In the genomic region with DNA sequence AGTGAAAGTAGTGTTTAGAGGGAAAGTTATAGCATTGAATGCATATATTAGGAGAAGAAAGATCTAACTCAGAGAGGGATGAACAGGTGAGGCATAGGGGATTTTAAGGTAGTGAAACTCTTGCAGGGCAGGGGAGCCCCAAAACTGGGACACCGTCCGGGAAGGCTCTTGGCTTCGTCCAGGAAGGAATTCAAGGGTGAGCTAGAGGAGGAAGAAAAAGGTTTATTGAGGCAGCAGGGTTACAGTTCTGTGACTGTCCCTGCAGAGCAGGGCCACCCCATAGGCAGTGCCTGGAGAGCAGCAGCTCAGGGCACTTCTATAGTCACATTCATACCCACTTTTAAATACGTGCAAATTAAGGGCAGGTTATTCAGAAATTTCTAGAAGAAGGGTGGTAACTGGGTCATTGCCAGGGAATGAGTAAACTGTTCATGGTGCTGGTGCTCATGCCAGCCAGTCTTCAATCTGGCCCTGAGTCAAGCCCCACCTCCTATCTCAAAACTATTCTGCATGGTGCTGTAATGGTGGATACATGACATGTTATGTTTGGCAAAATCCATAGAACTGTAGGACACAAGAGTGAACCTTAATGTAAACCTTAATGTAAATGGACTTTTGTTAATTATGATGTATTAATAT, we compare ENCODE assay signal across 11 cellular contexts. TPM values are rescaled to one million over a fixed set of nuclear protein-coding genes. Genes with fewer than 3 reads are reported as not detected.
DNase-seq lines count a peak whose midpoint lies in the region; ATAC-seq, FAIRE-seq and TF ChIP-seq lines count a peak whose summit lies in the region.
"Had no signal": no experiment of that assay in that cellular context is flagged by ENCODE, and none has a peak within 500 bp of the region (broad histone marks: within the 10 kb centered on the region; RNA-seq: fewer than 3 reads in every experiment).

No MANE protein-coding gene starts in this region.

- intact Hi-C loops in activated T-helper 1 cell treated with anti-CD3 and anti-CD28 coated beads, Interleukin-12 subunit alpha, Interleukin-12 subunit beta, Interleukin-2, Interleukin-4 antibody, amounts not matched to agents 30 ng/mL and 10 ng/mL and 1 ng/mL, durations not matched to agents 14 hours and 24 hours and 36 hours (cut with micrococcal nuclease): loop anchor here (1.0 kb wide), 3 partner anchors 10 to 73 kb away; a partner anchor contains a TSS
- intact Hi-C loops in activated naive CD4-positive, alpha-beta T cell treated with anti-CD3 and anti-CD28 coated beads for 36 hours (cut with micrococcal nuclease): loop anchor here (2.0 to 5.0 kb wide), 3 partner anchors 31 to 408 kb away; no protein-coding TSS in a partner anchor

- FAIRE-seq in D721Med (lab: Jason Lieb, UNC): no peak
- FAIRE-seq: G401.6 had no signal

- no peaks in the 10 kb centered on the region for H3K9me3 ChIP-seq in CD8-positive, alpha-beta memory T cell (ENCODE audit: low read length)

- POLR2A ChIA-PET in CD8-positive, alpha-beta memory T cell (lab: Charles Lee): interaction anchor here (3.8 kb wide), 1 partner anchor 73 kb away, joined by 21 read pairs; a partner anchor contains a TSS

- DNase-seq in CD8-positive, alpha-beta memory T cell: no peak
- DNase-seq in LHCN-M2 (ENCODE audit: low read depth) (peak; percentile 18), naive B cell (no peak), cerebellar nuclear complex (lab: John Stamatoyannopoulos, UW) (no peak), NCI-H187 treated with DMSO at 0.1 percent for 48 hours (lab: John Stamatoyannopoulos, UW) (no peak), D721Med (ENCODE audit: insufficient read length, low spot score) (no peak)
- no peak for DNase-seq in activated T-helper 1 cell treated with anti-CD3 and anti-CD28 coated beads, Interleukin-12 subunit alpha, Interleukin-12 subunit beta, Interleukin-2, Interleukin-4 antibody, amounts not matched to agents 30 ng/mL and 10 ng/mL and 1 ng/mL, durations not matched to agents 14 hours and 24 hours and 36 hours (ENCODE audit: low spot score)
- no peak for DNase-seq in activated naive CD4-positive, alpha-beta T cell treated with anti-CD3 and anti-CD28 coated beads for 36 hours
- DNase-seq: effector memory CD4-positive, alpha-beta T cell; Kasumi-1 had no signal

- H3K4me3 Mint-ChIP-seq in CD8-positive, alpha-beta memory T cell: peak overlapping the region in 6 of 7 donors; percentile 22 to 93 (median 48)
- H3K4me3 Mint-ChIP-seq in activated T-helper 1 cell treated with anti-CD3 and anti-CD28 coated beads, Interleukin-12 subunit alpha, Interleukin-12 subunit beta, Interleukin-2, Interleukin-4 antibody, amounts not matched to agents 30 ng/mL and 10 ng/mL and 1 ng/mL, durations not matched to agents 14 hours and 24 hours and 36 hours: peak overlapping the region; percentile 56
- peak overlapping the region in 5 of 8 donors; percentile 5 to 95 (median 54) for H3K4me3 Mint-ChIP-seq in naive B cell
- H3K4me3 Mint-ChIP-seq in activated naive CD4-positive, alpha-beta T cell treated with anti-CD3 and anti-CD28 coated beads for 36 hours: no peak overlapping the region

- ATAC-seq in naive B cell (ENCODE audit: low read depth in 2 of 2): no peak

- H3K4me1 Mint-ChIP-seq in CD8-positive, alpha-beta memory T cell: peaks cover 56 to 76% (median 65%) of the 10 kb centered on the region in 3 donors
- H3K4me1 Mint-ChIP-seq in activated T-helper 1 cell treated with anti-CD3 and anti-CD28 coated beads, Interleukin-12 subunit alpha, Interleukin-12 subunit beta, Interleukin-2, Interleukin-4 antibody, amounts not matched to agents 30 ng/mL and 10 ng/mL and 1 ng/mL, durations not matched to agents 14 hours and 24 hours and 36 hours (ENCODE audit: low read depth): peaks cover 86% of the 10 kb centered on the region
- peaks cover 52 to 84% (median 60%) of the 10 kb centered on the region in 3 donors for H3K4me1 Mint-ChIP-seq in naive B cell
- peaks cover 60% of the 10 kb centered on the region for H3K4me1 Mint-ChIP-seq in activated naive CD4-positive, alpha-beta T cell treated with anti-CD3 and anti-CD28 coated beads for 36 hours (ENCODE audit: low read depth)

- H3K27ac Mint-ChIP-seq in CD8-positive, alpha-beta memory T cell: peak overlapping the region; percentile 5 to 95 (median 37)
- no peak overlapping the region for H3K27ac Mint-ChIP-seq in activated T-helper 1 cell treated with anti-CD3 and anti-CD28 coated beads, Interleukin-12 subunit alpha, Interleukin-12 subunit beta, Interleukin-2, Interleukin-4 antibody, amounts not matched to agents 30 ng/mL and 10 ng/mL and 1 ng/mL, durations not matched to agents 14 hours and 24 hours and 36 hours
- H3K27ac Mint-ChIP-seq in naive B cell: peak overlapping the region in 3 of 6 donors; percentile 79 to 87 (median 86)
- no peak overlapping the region for H3K27ac Mint-ChIP-seq in activated naive CD4-positive, alpha-beta T cell treated with anti-CD3 and anti-CD28 coated beads for 36 hours

- CTCF ChIA-PET in CD8-positive, alpha-beta memory T cell (lab: Charles Lee): interaction anchor here (1.5 to 2.2 kb wide), 2 partner anchors 73 to 87 kb away, joined by 3 to 6 read pairs; a partner anchor contains a TSS
- CTCF ChIA-PET in activated naive CD4-positive, alpha-beta T cell treated with anti-CD3 and anti-CD28 coated beads for 36 hours (lab: Charles Lee): interaction anchor here (1.7 kb wide), 1 partner anchor 87 kb away, joined by 4 read pairs; no protein-coding TSS in a partner anchor

- H3K4me1 ChIP-seq in CD8-positive, alpha-beta memory T cell (ENCODE audit: insufficient read depth, low read length): peaks cover 54% of the 10 kb centered on the region

- no peak for TF ChIP-seq CTCF in D721Med (IDR thresholded peaks at IDR 0.05; ENCODE audit: insufficient read depth, missing control alignments)

- no peaks in the 10 kb centered on the region for H3K27me3 ChIP-seq in CD8-positive, alpha-beta memory T cell (ENCODE audit: insufficient read depth, low read length, poor library complexity, severe bottlenecking)

- no peaks in the 10 kb centered on the region for H3K36me3 ChIP-seq in CD8-positive, alpha-beta memory T cell (ENCODE audit: insufficient read depth, low read length)

- H3K36me3 Mint-ChIP-seq in CD8-positive, alpha-beta memory T cell: peaks cover 0 to 6% (median 5%) of the 10 kb centered on the region in 3 donors
- peaks cover 21% of the 10 kb centered on the region for H3K36me3 Mint-ChIP-seq in activated T-helper 1 cell treated with anti-CD3 and anti-CD28 coated beads, Interleukin-12 subunit alpha, Interleukin-12 subunit beta, Interleukin-2, Interleukin-4 antibody, amounts not matched to agents 30 ng/mL and 10 ng/mL and 1 ng/mL, durations not matched to agents 14 hours and 24 hours and 36 hours (ENCODE audit: low read depth)
- H3K36me3 Mint-ChIP-seq in naive B cell: peaks cover 6% of the 10 kb centered on the region in 2 donors
- peaks cover 15% of the 10 kb centered on the region for H3K36me3 Mint-ChIP-seq in activated naive CD4-positive, alpha-beta T cell treated with anti-CD3 and anti-CD28 coated beads for 36 hours (ENCODE audit: low read depth)

- no peak overlapping the region for H3K4me3 ChIP-seq in CD8-positive, alpha-beta memory T cell (ENCODE audit: low read length)

- no peaks in the 10 kb centered on the region for H3K9me3 Mint-ChIP-seq in CD8-positive, alpha-beta memory T cell
- no peaks in the 10 kb centered on the region for H3K9me3 Mint-ChIP-seq in activated T-helper 1 cell treated with anti-CD3 and anti-CD28 coated beads, Interleukin-12 subunit alpha, Interleukin-12 subunit beta, Interleukin-2, Interleukin-4 antibody, amounts not matched to agents 30 ng/mL and 10 ng/mL and 1 ng/mL, durations not matched to agents 14 hours and 24 hours and 36 hours
- peaks cover 0 to 3% (median 0%) of the 10 kb centered on the region in 7 donors for H3K9me3 Mint-ChIP-seq in naive B cell
- H3K9me3 Mint-ChIP-seq in activated naive CD4-positive, alpha-beta T cell treated with anti-CD3 and anti-CD28 coated beads for 36 hours: no peaks in the 10 kb centered on the region

- no peaks in the 10 kb centered on the region for H3K27me3 Mint-ChIP-seq in CD8-positive, alpha-beta memory T cell
- H3K27me3 Mint-ChIP-seq in activated T-helper 1 cell treated with anti-CD3 and anti-CD28 coated beads, Interleukin-12 subunit alpha, Interleukin-12 subunit beta, Interleukin-2, Interleukin-4 antibody, amounts not matched to agents 30 ng/mL and 10 ng/mL and 1 ng/mL, durations not matched to agents 14 hours and 24 hours and 36 hours (ENCODE audit: insufficient read depth): no peaks in the 10 kb centered on the region
- no peaks in the 10 kb centered on the region for H3K27me3 Mint-ChIP-seq in naive B cell
- H3K27me3 Mint-ChIP-seq in activated naive CD4-positive, alpha-beta T cell treated with anti-CD3 and anti-CD28 coated beads for 36 hours (ENCODE audit: low read depth): no peaks in the 10 kb centered on the region

- no peak overlapping the region for H3K27ac ChIP-seq in CD8-positive, alpha-beta memory T cell (ENCODE audit: low read depth, low read length)

RNA-seq across cellular contexts. Expression of a gene that starts 1.2 kb away (rescaled TPM):
- 1 to 10 TPM; 4.5 to 5.5 TPM for total RNA-seq in CD8-positive, alpha-beta memory T cell
- polyA plus RNA-seq in CD8-positive, alpha-beta memory T cell: 38.5 TPM
- total RNA-seq in LHCN-M2 (2014; rRNA removed): 1.0 and 8.4 TPM in 2 replicates
- 0.92 TPM for polyA plus RNA-seq in LHCN-M2 (2012)
- 24.2 and 29.2 TPM in 2 replicates for total RNA-seq in activated T-helper 1 cell treated with anti-CD3 and anti-CD28 coated beads, Interleukin-12 subunit alpha, Interleukin-12 subunit beta, Interleukin-2, Interleukin-4 antibody, amounts not matched to agents 30 ng/mL and 10 ng/mL and 1 ng/mL, durations not matched to agents 14 hours and 24 hours and 36 hours
- polyA plus RNA-seq in naive B cell (ENCODE audit: low read depth in 6 of 6): 100 to 1,000 TPM in 1 of 6 donors, 10 to 100 TPM in 5; 57.4 to 112 (median 74.5) TPM
- total RNA-seq in activated naive CD4-positive, alpha-beta T cell treated with anti-CD3 and anti-CD28 coated beads for 36 hours: 10 to 100 TPM; 41.6 to 41.7 TPM

RNA-seq across cellular contexts. Expression of a gene that starts 32.7 kb away (rescaled TPM):
- 10 to 100 TPM; 11.2 to 12.5 TPM for total RNA-seq in CD8-positive, alpha-beta memory T cell
- polyA plus RNA-seq in CD8-positive, alpha-beta memory T cell: 22.0 TPM
- 9.8 and 13.8 TPM in 2 replicates for total RNA-seq in LHCN-M2 (2014; rRNA removed)
- polyA plus RNA-seq in LHCN-M2 (2012): 4.0 TPM
- total RNA-seq in activated T-helper 1 cell treated with anti-CD3 and anti-CD28 coated beads, Interleukin-12 subunit alpha, Interleukin-12 subunit beta, Interleukin-2, Interleukin-4 antibody, amounts not matched to agents 30 ng/mL and 10 ng/mL and 1 ng/mL, durations not matched to agents 14 hours and 24 hours and 36 hours: 50.1 and 54.2 TPM in 2 replicates
- 1 to 10 TPM; 2.9 to 8.6 (median 6.9) TPM for polyA plus RNA-seq in naive B cell (ENCODE audit: low read depth in 6 of 6)
- 10 to 100 TPM; 26.1 to 28.0 TPM for total RNA-seq in activated naive CD4-positive, alpha-beta T cell treated with anti-CD3 and anti-CD28 coated beads for 36 hours

Comparison
In these comparisons a context has a peak if more than half of its experiments do, and no peak if none do; other contexts are left out.
1. H3K27ac Mint-ChIP-seq: peak in CD8-positive, alpha-beta memory T cell (8 of 8); none in activated T-helper 1 cell treated with anti-CD3 and anti-CD28 coated beads, Interleukin-12 subunit alpha, Interleukin-12 subunit beta, Interleukin-2, Interleukin-4 antibody, amounts not matched to agents 30 ng/mL and 10 ng/mL and 1 ng/mL, durations not matched to agents 14 hours and 24 hours and 36 hours (single experiment) and activated naive CD4-positive, alpha-beta T cell treated with anti-CD3 and anti-CD28 coated beads for 36 hours (single experiment).